In the genomic region with DNA sequence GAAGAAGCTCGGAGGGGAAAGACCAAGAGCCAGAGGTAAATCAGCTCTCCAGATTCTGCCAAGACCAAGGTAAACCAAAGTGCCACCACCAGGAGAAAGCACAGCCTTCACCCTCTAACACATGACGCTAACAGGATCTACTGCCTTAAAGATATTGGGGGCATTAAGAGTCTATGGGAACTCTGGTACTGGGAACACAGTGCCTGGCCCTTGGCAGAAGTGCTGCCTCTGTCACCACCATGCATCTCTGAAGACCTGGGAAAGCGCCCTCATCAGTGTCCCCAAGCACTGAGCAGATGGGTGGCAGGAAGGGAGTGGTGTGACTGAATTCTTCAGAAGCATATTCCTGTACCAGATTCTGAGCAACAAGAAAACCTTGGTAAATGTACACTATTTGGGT, we compare ENCODE assay signal across 9 cellular contexts. TPM values are rescaled to one million over a fixed set of nuclear protein-coding genes. Genes with fewer than 3 reads are reported as not detected.
DNase-seq lines count a peak whose midpoint lies in the region; ATAC-seq and TF ChIP-seq lines count a peak whose summit lies in the region.
"Had no signal": no experiment of that assay in that cellular context is flagged by ENCODE, and none has a peak within 500 bp of the region (broad histone marks: within the 10 kb centered on the region; RNA-seq: fewer than 3 reads in every experiment).

No MANE protein-coding gene starts in this region.

- in situ Hi-C loops in IMR-90 (cut with MboI; ENCODE audit: low sequenced_read_pairs), result no loop called here

- H3K36me3 ChIP-seq in IMR-90 (ENCODE audit: control insufficient read depth, insufficient read depth, low read length) (peaks cover 6% of the 10 kb centered on the region), iPS-18a (ENCODE audit: control insufficient read depth, low read depth, low read length) (peaks cover 14% of the 10 kb centered on the region)

- no peak overlapping the region for H3K18ac ChIP-seq in IMR-90 (ENCODE audit: low read depth, low read length)

- peaks cover 43% of the 10 kb centered on the region for H3K36me3 Mint-ChIP-seq in activated T-helper 17 cell treated with anti-CD3 and anti-CD28 coated beads, Interleukin-2, amount 50 U/mL, for 72 hours (ENCODE audit: low read depth)
- peaks cover 44% of the 10 kb centered on the region for H3K36me3 Mint-ChIP-seq in stimulated activated effector memory CD8-positive, alpha-beta T cell treated with anti-CD3 and anti-CD28 coated beads, Interleukin-12 subunit alpha, Interleukin-12 subunit beta, amount 100 ng/mL, for 72 hours

- H2AK5ac ChIP-seq in IMR-90 (ENCODE audit: low read depth, low read length), result no peak overlapping the region

- TF ChIP-seq POLR2A in IMR-90 (IDR thresholded peaks at IDR 0.05; ENCODE audit: low read depth, low read length), result no peak

- TF ChIP-seq CTCF in IMR-90 (conservative IDR thresholded peaks at IDR 0.05; ENCODE audit: low read depth, low read length), result no peak

- H3K9me3 ChIP-seq in IMR-90 (ENCODE audit: control insufficient read depth, insufficient read depth, low read length), result no peaks in the 10 kb centered on the region
- H3K9me3 ChIP-seq in iPS-18a (ENCODE audit: control insufficient read depth, low read depth, low read length), result no peaks in the 10 kb centered on the region

- no peak overlapping the region for H2BK120ac ChIP-seq in IMR-90 (ENCODE audit: low read depth, low read length)

- H3K27ac ChIP-seq in IMR-90 (ENCODE audit: insufficient read depth, low read length) (no peak overlapping the region), iPS-18a (ENCODE audit: low read length) (no peak overlapping the region)

- no peak overlapping the region for H3K4ac ChIP-seq in IMR-90 (ENCODE audit: low read depth, low read length)

- no peak for TF ChIP-seq RAD21 in IMR-90 (IDR thresholded peaks at IDR 0.05; ENCODE audit: low read length)

- no peak overlapping the region for H3K4me3 ChIP-seq in IMR-90 (ENCODE audit: insufficient read depth, low read depth, low read length)
- H3K4me3 ChIP-seq in iPS-18a (ENCODE audit: low read length), result peak overlapping the region; percentile 82

- WGBS in IMR-90 (ENCODE audit: extremely low coverage in 2 of 2, insufficient read length in 1 of 2), 2 experiments, result 100% methylated on average over 1 of the region's 3 CpGs; no CpG with 5 or more reads in 1 of the 2 experiments

- no TSS peak for BruUV-seq in IMR-90 (replicated peaks; lab: Mats Ljungman, UMichigan)

- intact Hi-C loops in IMR-90 (cut with micrococcal nuclease), result no loop called here

- peaks cover 14% of the 10 kb centered on the region for H3K4me1 Mint-ChIP-seq in activated T-helper 17 cell treated with anti-CD3 and anti-CD28 coated beads, Interleukin-2, amount 50 U/mL, for 72 hours
- H3K4me1 Mint-ChIP-seq in stimulated activated effector memory CD8-positive, alpha-beta T cell treated with anti-CD3 and anti-CD28 coated beads, Interleukin-12 subunit alpha, Interleukin-12 subunit beta, amount 100 ng/mL, for 72 hours, result peaks cover 33% of the 10 kb centered on the region

- H4K20me1 ChIP-seq in IMR-90 (ENCODE audit: insufficient read depth, low read length), result no peaks in the 10 kb centered on the region

- POLR2A ChIA-PET in IMR-90 (lab: Charles Lee; ENCODE audit: unreplicated experiment), result no interaction called here

- no peak for DNase-seq in IMR-90
- DNase-seq in stimulated activated effector memory CD8-positive, alpha-beta T cell treated with anti-CD3 and anti-CD28 coated beads, Interleukin-12 subunit alpha, Interleukin-12 subunit beta, amount 100 ng/mL, for 72 hours (ENCODE audit: low spot score in 2 of 2), result no peak
- DNase-seq in NCI-H2081 (lab: John Stamatoyannopoulos, UW), result no peak
- no peak for DNase-seq in NCI-H1417 treated with DMSO at 0.1 percent for 48 hours (lab: John Stamatoyannopoulos, UW)
- DNase-seq: activated effector memory CD4-positive, alpha-beta T cell treated with anti-CD3 and anti-CD28 coated beads, Interleukin-2, amount 50 U/mL, for 16 hours had no signal

- H2BK20ac ChIP-seq in IMR-90 (ENCODE audit: low read depth, low read length), result no peak overlapping the region

- no peak overlapping the region for H4K91ac ChIP-seq in IMR-90 (ENCODE audit: insufficient read depth, low read depth, low read length)

- H3K9me1 ChIP-seq in IMR-90 (ENCODE audit: insufficient read depth, low read length), result peaks cover 3% of the 10 kb centered on the region; the same call in 1 of the 2 replicates

- no peak overlapping the region for H2BK5ac ChIP-seq in IMR-90 (ENCODE audit: low read depth, low read length, poor library complexity, severe bottlenecking)

- dilution Hi-C loops in IMR-90 (cut with HindIII; ENCODE audit: low sequenced_read_pairs, unreplicated experiment), result no loop called here

- H3K4me1 ChIP-seq in IMR-90 (ENCODE audit: control insufficient read depth, insufficient read depth, low read length) (peaks cover 2% of the 10 kb centered on the region; the same call in 1 of the 2 replicates), iPS-18a (ENCODE audit: control insufficient read depth, low read depth, low read length) (peaks cover 12% of the 10 kb centered on the region)

- H3K9ac ChIP-seq in IMR-90 (ENCODE audit: low read depth, low read length) (no peak overlapping the region), iPS-18a (ENCODE audit: low read length) (no peak overlapping the region)

- H3K79me1 ChIP-seq in IMR-90 (ENCODE audit: low read depth in 1 of 2, low read length in 2 of 2), result peaks cover 11 to 21% of the 10 kb centered on the region in 2 experiments

- H3K23ac ChIP-seq in IMR-90 (ENCODE audit: low read depth, low read length), result no peak overlapping the region

- H2AFZ ChIP-seq in IMR-90 (replicated peaks; ENCODE audit: low read length, poor library complexity), result no peak overlapping the region

- no peaks in the 10 kb centered on the region for H3K9me3 Mint-ChIP-seq in activated T-helper 17 cell treated with anti-CD3 and anti-CD28 coated beads, Interleukin-2, amount 50 U/mL, for 72 hours
- no peaks in the 10 kb centered on the region for H3K9me3 Mint-ChIP-seq in stimulated activated effector memory CD8-positive, alpha-beta T cell treated with anti-CD3 and anti-CD28 coated beads, Interleukin-12 subunit alpha, Interleukin-12 subunit beta, amount 100 ng/mL, for 72 hours

- no peak overlapping the region for H3K27ac Mint-ChIP-seq in activated T-helper 17 cell treated with anti-CD3 and anti-CD28 coated beads, Interleukin-2, amount 50 U/mL, for 72 hours
- H3K27ac Mint-ChIP-seq in stimulated activated effector memory CD8-positive, alpha-beta T cell treated with anti-CD3 and anti-CD28 coated beads, Interleukin-12 subunit alpha, Interleukin-12 subunit beta, amount 100 ng/mL, for 72 hours, result peak overlapping the region; percentile 56

- peak overlapping the region; percentile 75 for H2AK9ac ChIP-seq in IMR-90 (replicated peaks; ENCODE audit: low read depth, low read length, poor library complexity)

- ATAC-seq in IMR-90 (ENCODE audit: low read depth) (no peak), GM18502 (IDR thresholded peaks at IDR 0.05; ENCODE audit: poor library complexity, unreplicated experiment) (no peak), GM19463 (IDR thresholded peaks at IDR 0.05; ENCODE audit: unreplicated experiment) (no peak)
- ATAC-seq in activated T-helper 17 cell treated with anti-CD3 and anti-CD28 coated beads, Interleukin-2, amount 50 U/mL, for 72 hours (replicated peaks), result no peak
- ATAC-seq in stimulated activated effector memory CD8-positive, alpha-beta T cell treated with anti-CD3 and anti-CD28 coated beads, Interleukin-12 subunit alpha, Interleukin-12 subunit beta, amount 100 ng/mL, for 72 hours, result no peak

- H3K4me3 Mint-ChIP-seq in activated T-helper 17 cell treated with anti-CD3 and anti-CD28 coated beads, Interleukin-2, amount 50 U/mL, for 72 hours, result peak overlapping the region; percentile 85
- H3K4me3 Mint-ChIP-seq in stimulated activated effector memory CD8-positive, alpha-beta T cell treated with anti-CD3 and anti-CD28 coated beads, Interleukin-12 subunit alpha, Interleukin-12 subunit beta, amount 100 ng/mL, for 72 hours, result peak overlapping the region; percentile 87

- no peak overlapping the region for H3K14ac ChIP-seq in IMR-90 (replicated peaks; ENCODE audit: low read depth, low read length)

- H3K4me2 ChIP-seq in IMR-90 (ENCODE audit: low read depth, low read length), result no peak overlapping the region; the same call in 1 of the 2 replicates

- no peak overlapping the region for H2BK15ac ChIP-seq in IMR-90 (ENCODE audit: low read depth, low read length)

- H3K56ac ChIP-seq in IMR-90 (ENCODE audit: extremely low read depth, insufficient read depth, low read length), result no peak overlapping the region

- no peaks in the 10 kb centered on the region for H3K27me3 Mint-ChIP-seq in activated T-helper 17 cell treated with anti-CD3 and anti-CD28 coated beads, Interleukin-2, amount 50 U/mL, for 72 hours

- no peak overlapping the region for H4K5ac ChIP-seq in IMR-90 (ENCODE audit: low read depth, low read length)

- no peak overlapping the region for H4K8ac ChIP-seq in IMR-90 (ENCODE audit: low read depth in 2 of 2, low read length in 2 of 2)

- peaks cover 9% of the 10 kb centered on the region for H3K27me3 ChIP-seq in IMR-90 (ENCODE audit: control insufficient read depth, insufficient read depth, low read length)
- H3K27me3 ChIP-seq in iPS-18a (ENCODE audit: control insufficient read depth, insufficient read depth, low read length), result peaks cover 16% of the 10 kb centered on the region

- CTCF ChIA-PET in IMR-90 (lab: Yijun Ruan, JAX), result interaction anchor here (1.5 kb wide), 1 partner anchor 38 kb away, joined by 4 read pairs; no protein-coding TSS in a partner anchor

TF ChIP-seq in IMR-90, 13 proteins besides CTCF, POLR2A, EP300 and RAD21 (continues in another document):
- TF ChIP-seq NFE2L2 (IDR thresholded peaks at IDR 0.05; ENCODE audit: low read depth, low read length), result no peak
- no peak for TF ChIP-seq SMC3 (IDR thresholded peaks at IDR 0.05; ENCODE audit: low read depth, low read length)
- no peak for TF ChIP-seq RFX5 (IDR thresholded peaks at IDR 0.05; ENCODE audit: low read depth, low read length)
- TF ChIP-seq MXI1 (IDR thresholded peaks at IDR 0.05; ENCODE audit: borderline replicate concordance, low read depth, low read length), result no peak
- TF ChIP-seq FOS (IDR thresholded peaks at IDR 0.05; ENCODE audit: low read depth, low read length), result no peak
- no peak for TF ChIP-seq CHD1 (IDR thresholded peaks at IDR 0.05; ENCODE audit: low read depth, low read length)
- no peak for TF ChIP-seq RCOR1 (IDR thresholded peaks at IDR 0.05; ENCODE audit: insufficient replicate concordance, low read length)

RNA-seq across cellular contexts. Expression of gene QDPR, which starts 1.3 kb away (rescaled TPM):
- 10.4 and 10.8 TPM in 2 replicates for total RNA-seq in IMR-90 (2012; rRNA removed)
- polyA plus RNA-seq in IMR-90 (2012; rRNA removed), result 28.4 and 31.1 TPM in 2 replicates
- 33.7 and 35.6 TPM in 2 replicates for polyA plus RNA-seq in IMR-90 (2012; cell fraction: cytosol; rRNA removed)
- 11.3 and 26.4 TPM in 2 replicates for polyA plus RNA-seq in IMR-90 (2012; cell fraction: nucleus; rRNA removed; ENCODE audit: low replicate concordance)
- 10 to 100 TPM; 12.7 to 29.7 TPM for total RNA-seq in activated T-helper 17 cell treated with anti-CD3 and anti-CD28 coated beads, Interleukin-2, amount 50 U/mL, for 72 hours

RNA-seq across cellular contexts. Expression of gene CLRN2, which starts 4.4 kb away (rescaled TPM):
- not detected in 2 replicates for total RNA-seq in IMR-90 (2012; rRNA removed)
- not detected in 2 replicates for polyA plus RNA-seq in IMR-90 (2012; rRNA removed)
- not detected in 2 replicates for polyA plus RNA-seq in IMR-90 (2012; cell fraction: cytosol; rRNA removed)
- polyA plus RNA-seq in IMR-90 (2012; cell fraction: nucleus; rRNA removed; ENCODE audit: low replicate concordance), result not detected in 2 replicates
- not detected for total RNA-seq in activated T-helper 17 cell treated with anti-CD3 and anti-CD28 coated beads, Interleukin-2, amount 50 U/mL, for 72 hours
